Comparison of ENCODE assay signal across 18 cellular contexts in the genomic region with DNA sequence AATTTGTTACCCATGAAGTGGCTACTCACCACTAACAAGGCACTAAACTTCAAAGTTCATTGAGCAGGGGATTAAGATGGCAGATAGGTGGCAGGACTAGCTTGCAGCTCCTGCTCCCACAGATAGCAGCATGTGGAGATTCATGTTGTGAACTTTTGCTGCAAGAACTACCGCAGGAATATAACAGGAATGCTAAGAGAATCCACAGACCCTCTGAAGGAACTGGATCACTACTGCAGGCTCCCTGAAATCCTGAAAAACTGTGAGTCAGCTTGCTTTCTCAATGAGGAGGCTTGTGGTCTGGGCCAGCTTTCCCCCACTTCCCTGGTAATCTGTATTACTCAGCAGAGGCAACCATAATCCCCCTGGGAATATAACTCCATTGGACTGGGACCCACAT.
DNase-seq lines count a peak whose midpoint lies in the region; TF ChIP-seq lines count a peak whose summit lies in the region.
"Had no signal": no experiment of that assay in that cellular context is flagged by ENCODE, and none has a peak within 500 bp of the region (broad histone marks: within the 10 kb centered on the region; RNA-seq: fewer than 3 reads in every experiment).

No MANE protein-coding gene starts in this region.

- H3K36me3 ChIP-seq in smooth muscle cell (ENCODE audit: low read depth) (no peaks in the 10 kb centered on the region), spleen (no peaks in the 10 kb centered on the region)
- H3K36me3 ChIP-seq: HAP-1, SJSA1 had no signal

- no peak overlapping the region for H3K9ac ChIP-seq in smooth muscle cell (ENCODE audit: low read depth)

- 38% methylated on average over 1 of the region's 1 CpG for WGBS in smooth muscle cell (ENCODE audit: low lambda C conversion rate)
- 60 to 100% (median 86%) methylated on average over 1 of the region's 1 CpG for WGBS in spleen, 5 donors

- intact Hi-C loops in spleen (cut with DNase I; ENCODE audit: low total_unique reads), result no loop called here

- TF ChIP-seq CTCF in fibroblast of mammary gland (conservative IDR thresholded peaks at IDR 0.05; ENCODE audit: control insufficient read depth, insufficient read depth, low read depth, low read length) (no peak), smooth muscle cell (IDR thresholded peaks at IDR 0.05; ENCODE audit: borderline replicate concordance, insufficient read depth, poor library complexity, severe bottlenecking) (no peak), spleen (IDR thresholded peaks at IDR 0.05 in 8 of 11, conservative IDR thresholded peaks at IDR 0.05 in 3 of 11) (no peak)

- H3K9me3 ChIP-seq in smooth muscle cell (replicated peaks; ENCODE audit: low read depth), result peaks cover 8% of the 10 kb centered on the region
- H3K9me3 ChIP-seq in spleen, result peaks cover 0 to 33% (median 1%) of the 10 kb centered on the region in 8 donors
- H3K9me3 ChIP-seq: HAP-1, SJSA1 had no signal

- peak overlapping the region; percentile 52 for H3K27ac ChIP-seq in smooth muscle cell (ENCODE audit: low read depth)
- H3K27ac ChIP-seq in spleen, result no peak overlapping the region
- H3K27ac ChIP-seq: HL-60, PC-9, SJSA1 had no signal

- H3K4me3 ChIP-seq in fibroblast of mammary gland (ENCODE audit: control insufficient read depth, low read depth, low read length) (no peak overlapping the region), smooth muscle cell (no peak overlapping the region), spleen (no peak overlapping the region)
- H3K4me3 ChIP-seq: HAP-1, PC-9, SJSA1 had no signal

- H3F3A ChIP-seq in smooth muscle cell (ENCODE audit: low read depth), result no peaks in the 10 kb centered on the region

- no peak overlapping the region for H2AFZ ChIP-seq in smooth muscle cell (ENCODE audit: low read depth)
- H2AFZ ChIP-seq: PC-9 had no signal

- TF ChIP-seq POLR2A in spleen (IDR thresholded peaks at IDR 0.05), result no peak

- H3K27me3 ChIP-seq in smooth muscle cell (ENCODE audit: low read depth), result no peaks in the 10 kb centered on the region
- no peaks in the 10 kb centered on the region for H3K27me3 ChIP-seq in spleen (replicated peaks in 1 of 7)
- H3K27me3 ChIP-seq: SJSA1 had no signal

- H3K4me1 ChIP-seq in smooth muscle cell (ENCODE audit: low read depth) (no peaks in the 10 kb centered on the region), spleen (no peaks in the 10 kb centered on the region)
- H3K4me1 ChIP-seq: HAP-1, SJSA1 had no signal

- peak overlapping the region; percentile 43 for H3K4me2 ChIP-seq in smooth muscle cell
- H3K4me2 ChIP-seq: PC-9 had no signal

- H4K20me1 ChIP-seq in smooth muscle cell (ENCODE audit: low read depth), result no peaks in the 10 kb centered on the region

- peak; percentile 85 for DNase-seq in HT1080 (ENCODE audit: low read depth)
- DNase-seq in amniotic epithelial cell (ENCODE audit: low read depth), result peak; percentile 88
- peak; percentile 67 for DNase-seq in fibroblast of mammary gland (ENCODE audit: low read depth)
- no peak for DNase-seq in smooth muscle cell (lab: John Stamatoyannopoulos, UW; ENCODE audit: unreplicated experiment)
- DNase-seq in spleen, result no peak
- DNase-seq in Kasumi-1 (lab: John Stamatoyannopoulos, UW), result no peak
- DNase-seq in NCI-H510A treated with DMSO at 0.1 percent for 48 hours (lab: John Stamatoyannopoulos, UW), result no peak
- DNase-seq: Calu3; CD4-positive, alpha-beta T cell; DMS53; NCI-H1436; NCI-H2029; NCI-H2171; NCI-H774; PC-9 had no signal

- no peaks in the 10 kb centered on the region for H3K79me2 ChIP-seq in smooth muscle cell (ENCODE audit: low read depth)

Comparison
In these comparisons a context has a peak if more than half of its experiments do, and no peak if none do; other contexts are left out.
1. DNase-seq: peak in HT1080 (single experiment), amniotic epithelial cell (single experiment) and fibroblast of mammary gland (single experiment); none in smooth muscle cell (single experiment), spleen (single experiment), Kasumi-1 (0 of 2) and NCI-H510A treated with DMSO at 0.1 percent for 48 hours (single experiment).